27 cellular contexts compared by ENCODE assay signal in genomic region chr17:45954914-45955313, GRCh38. TPM values are rescaled to one million over a fixed set of nuclear protein-coding genes. Genes with fewer than 3 reads are reported as not detected.
DNase-seq lines count a peak whose midpoint lies in the region; ATAC-seq and TF ChIP-seq lines count a peak whose summit lies in the region.
"Had no signal": no experiment of that assay in that cellular context is flagged by ENCODE, and none has a peak within 500 bp of the region (broad histone marks: within the 10 kb centered on the region; RNA-seq: fewer than 3 reads in every experiment).

No MANE protein-coding gene starts in this region.

- no peaks in the 10 kb centered on the region for H3K27me3 ChIP-seq in dorsolateral prefrontal cortex
- H3K27me3 ChIP-seq: BE2C had no signal

- DNase-seq in A172 (ENCODE audit: low spot score) (peak; percentile 40), ELR (ENCODE audit: low read depth) (peak; percentile 12), RPMI7951 (ENCODE audit: low read depth) (peak; percentile 8), dorsolateral prefrontal cortex (peak in 1 of 10 donors; percentile 32), NCI-H1436 (lab: John Stamatoyannopoulos, UW) (no peak)
- DNase-seq: BE2C, COR-L47, GDM1, H7, KG1, MV-4-11, NCI-H1105 treated with DMSO at 0.1 percent for 48 hours, NCI-H1694, NCI-H2081, NCI-H2171, NCI-H345, NCI-H526 treated with DMSO at 0.1 percent for 48 hours, SIG-M5, T-cell had no signal

- ATAC-seq in HG03135 (IDR thresholded peaks at IDR 0.05; ENCODE audit: unreplicated experiment) (no peak), GM18861 (IDR thresholded peaks at IDR 0.05; ENCODE audit: unreplicated experiment) (no peak), HG03045 (IDR thresholded peaks at IDR 0.05; ENCODE audit: unreplicated experiment) (no peak)
- ATAC-seq: SK-N-SH treated with all-trans-retinoic acid at 6 μM for 48 hours, T-cell had no signal

- intact Hi-C loops in dorsolateral prefrontal cortex (cut with DNase I) = no loop called here

- no peak for TF ChIP-seq CTCF in dorsolateral prefrontal cortex (IDR thresholded peaks at IDR 0.05 in 54 of 56, conservative IDR thresholded peaks at IDR 0.05 in 2 of 56; ENCODE audit: low read depth in 1 of 56, partially characterized antibody in 56 of 56)

- peak overlapping the region in 48 of 59 donors; percentile 3 to 99 (median 57) for H3K27ac ChIP-seq in dorsolateral prefrontal cortex
- H3K27ac ChIP-seq: A549, HL-60, RWPE1 had no signal

- H3K4me3 ChIP-seq in dorsolateral prefrontal cortex = no peak overlapping the region
- H3K4me3 ChIP-seq: A549 had no signal

RNA-seq across cellular contexts. Expression of gene STH, which starts 44.1 kb away (rescaled TPM):
- total RNA-seq in A172 (2014; rRNA removed; shearing (Covaris generic)) = not detected in 2 replicates
- not detected in 2 replicates for total RNA-seq in RPMI7951 (2014; rRNA removed; shearing (Covaris generic))
- total RNA-seq in dorsolateral prefrontal cortex = 10 to 100 TPM in 84 of 120 experiments, 1 to 10 TPM in 36; 1.8 to 35.0 (median 12.2) TPM
- total RNA-seq: H7, HT-29, T-cell had no signal
